ENCODE assay signal across 9 cellular contexts in the genomic region with DNA sequence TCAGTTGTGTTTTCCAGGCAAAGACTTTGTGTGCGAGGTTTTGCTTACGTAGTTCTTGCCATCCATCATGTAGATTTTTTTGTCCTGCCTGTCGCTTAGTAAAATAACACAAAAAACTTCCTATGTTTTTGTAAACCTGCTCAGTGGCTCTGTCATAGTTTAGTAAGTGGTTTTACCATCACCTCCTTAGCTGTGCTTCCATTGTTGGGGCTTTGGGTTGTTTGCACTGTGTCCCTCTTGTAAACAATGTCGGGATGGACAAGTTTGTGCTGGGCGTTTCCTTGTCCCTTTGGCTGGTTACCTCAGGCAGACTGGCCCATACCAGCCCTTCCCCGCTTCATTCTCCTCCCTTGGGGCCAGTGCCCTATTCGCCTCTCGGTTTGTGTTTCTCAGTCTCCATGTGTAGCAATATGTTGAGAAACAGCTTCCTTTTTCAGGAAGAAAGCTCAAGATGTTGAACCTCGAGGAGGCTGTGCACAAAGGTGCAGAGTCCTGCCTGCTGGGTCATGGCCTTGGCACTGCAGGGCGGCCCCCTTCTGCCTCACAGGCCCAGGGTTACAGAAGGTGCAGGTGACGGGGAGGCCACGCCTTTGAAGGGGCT.
A peak's percentile ranks its signal among the peaks of the same experiment; 100 is the strongest.
DNase-seq lines count a peak whose midpoint lies in the region; ATAC-seq and TF ChIP-seq lines count a peak whose summit lies in the region.
"Had no signal": no experiment of that assay in that cellular context is flagged by ENCODE, and none has a peak within 500 bp of the region (broad histone marks: within the 10 kb centered on the region; RNA-seq: fewer than 3 reads in every experiment).

No MANE protein-coding gene starts in this region.

- TF ChIP-seq CTCF in dorsolateral prefrontal cortex (IDR thresholded peaks at IDR 0.05 in 54 of 56, conservative IDR thresholded peaks at IDR 0.05 in 2 of 56; ENCODE audit: low read depth in 1 of 56, partially characterized antibody in 56 of 56) (no peak), SK-N-SH (IDR thresholded peaks at IDR 0.05) (no peak)

- H3K36me3 ChIP-seq in SK-N-SH (replicated peaks in 1 of 2; ENCODE audit: control insufficient read depth in 1 of 2, insufficient read depth in 2 of 2, low read length in 1 of 2) = no peaks in the 10 kb centered on the region

- H3K27ac ChIP-seq in dorsolateral prefrontal cortex (peak overlapping the region in 48 of 59 donors; percentile 9 to 87 (median 68)), SK-N-SH (ENCODE audit: low read depth in 2 of 2, low read length in 1 of 2) (no peak overlapping the region)

- no peaks in the 10 kb centered on the region for H3F3A ChIP-seq in SK-N-SH (replicated peaks; ENCODE audit: insufficient read depth)

- peaks cover 8 to 14% of the 10 kb centered on the region in 2 experiments; a peak in 2 of 4 replicates for H3K4me1 ChIP-seq in SK-N-SH (ENCODE audit: control insufficient read depth in 1 of 2, insufficient read depth in 2 of 2, low read depth in 1 of 2, low read length in 1 of 2)

- H2AFZ ChIP-seq in SK-N-SH (ENCODE audit: low read depth) = no peak overlapping the region

- TF ChIP-seq RAD21 in SK-N-SH (IDR thresholded peaks at IDR 0.05; ENCODE audit: low read length) = no peak

- no peaks in the 10 kb centered on the region for H3K79me2 ChIP-seq in SK-N-SH (ENCODE audit: insufficient read depth)

- intact Hi-C loops in dorsolateral prefrontal cortex (cut with DNase I) = no loop called here

- peak; percentile 95 for DNase-seq in MV-4-11 (lab: John Stamatoyannopoulos, UW)
- DNase-seq in dorsolateral prefrontal cortex = no peak
- peak; percentile 35 for DNase-seq in renal cortical epithelial cell (ENCODE audit: low read depth)
- no peak for DNase-seq in dedifferentiated amniotic fluid mesenchymal stem cell (ENCODE audit: extremely low spot score)
- no peak for DNase-seq in glomerular visceral epithelial cell (ENCODE audit: extremely low spot score)
- no peak for DNase-seq in SK-N-SH
- DNase-seq in NCI-H1694 treated with DMSO at 0.1 percent for 48 hours (lab: John Stamatoyannopoulos, UW) = no peak
- DNase-seq: T-helper 9 cell had no signal

- H4K20me1 ChIP-seq in SK-N-SH (ENCODE audit: insufficient read depth) = no peaks in the 10 kb centered on the region

- WGBS in SK-N-SH (ENCODE audit: low lambda C conversion rate) = 75% methylated on average over 10 of the region's 12 CpGs

- CTCF ChIA-PET in SK-N-SH (lab: Yijun Ruan, JAX) = no interaction called here

- no peaks in the 10 kb centered on the region for H3K27me3 ChIP-seq in dorsolateral prefrontal cortex
- H3K27me3 ChIP-seq in SK-N-SH (ENCODE audit: insufficient read depth) = no peaks in the 10 kb centered on the region

- no peaks in the 10 kb centered on the region for H3K9me2 ChIP-seq in SK-N-SH

- H3K4me3 ChIP-seq in dorsolateral prefrontal cortex (no peak overlapping the region), SK-N-SH (ENCODE audit: low read depth in 2 of 2, low read length in 1 of 2) (no peak overlapping the region)

- H3K4me2 ChIP-seq in SK-N-SH = no peak overlapping the region

- no peak for TF ChIP-seq EP300 in SK-N-SH (IDR thresholded peaks at IDR 0.05; ENCODE audit: borderline replicate concordance in 1 of 2, low read depth in 1 of 2, low read length in 1 of 2)

- ATAC-seq in GM18868 (IDR thresholded peaks at IDR 0.05; ENCODE audit: unreplicated experiment) = peak; percentile 39

- H3K9me3 ChIP-seq in SK-N-SH = no peaks in the 10 kb centered on the region

- H3K9ac ChIP-seq in SK-N-SH = no peak overlapping the region

- POLR2A ChIA-PET in SK-N-SH (lab: Yijun Ruan, JAX) = no interaction called here

TF ChIP-seq in SK-N-SH, 30 proteins besides CTCF, POLR2A, EP300 and RAD21:
- TF ChIP-seq YY1 (IDR thresholded peaks at IDR 0.05; ENCODE audit: low read depth) = no peak
- TF ChIP-seq, protein P1, sequence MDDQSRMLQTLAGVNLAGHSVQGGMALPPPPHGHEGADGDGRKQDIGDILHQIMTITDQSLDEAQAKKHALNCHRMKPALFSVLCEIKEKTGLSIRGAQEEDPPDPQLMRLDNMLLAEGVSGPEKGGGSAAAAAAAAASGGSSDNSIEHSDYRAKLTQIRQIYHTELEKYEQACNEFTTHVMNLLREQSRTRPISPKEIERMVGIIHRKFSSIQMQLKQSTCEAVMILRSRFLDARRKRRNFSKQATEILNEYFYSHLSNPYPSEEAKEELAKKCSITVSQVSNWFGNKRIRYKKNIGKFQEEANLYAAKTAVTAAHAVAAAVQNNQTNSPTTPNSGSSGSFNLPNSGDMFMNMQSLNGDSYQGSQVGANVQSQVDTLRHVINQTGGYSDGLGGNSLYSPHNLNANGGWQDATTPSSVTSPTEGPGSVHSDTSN (IDR thresholded peaks at IDR 0.05) = no peak
- TF ChIP-seq EZH2phosphoT487 (IDR thresholded peaks at IDR 0.05; ENCODE audit: borderline replicate concordance, low read depth) = no peak
- TF ChIP-seq NRF1 (IDR thresholded peaks at IDR 0.05; ENCODE audit: low read depth, low read length) = no peak
- TF ChIP-seq NFIC (IDR thresholded peaks at IDR 0.05; ENCODE audit: borderline replicate concordance) = no peak
- no peak for TF ChIP-seq SMC3 (IDR thresholded peaks at IDR 0.05; ENCODE audit: low read depth, low read length)
- TF ChIP-seq GABPA (IDR thresholded peaks at IDR 0.05; ENCODE audit: low read depth) = no peak
- no peak for TF ChIP-seq MXI1 (IDR thresholded peaks at IDR 0.05; ENCODE audit: low read depth, low read length)
- no peak for TF ChIP-seq TCF12 (IDR thresholded peaks at IDR 0.05)
- no peak for TF ChIP-seq JUND (IDR thresholded peaks at IDR 0.05)
- TF ChIP-seq, protein P2, sequence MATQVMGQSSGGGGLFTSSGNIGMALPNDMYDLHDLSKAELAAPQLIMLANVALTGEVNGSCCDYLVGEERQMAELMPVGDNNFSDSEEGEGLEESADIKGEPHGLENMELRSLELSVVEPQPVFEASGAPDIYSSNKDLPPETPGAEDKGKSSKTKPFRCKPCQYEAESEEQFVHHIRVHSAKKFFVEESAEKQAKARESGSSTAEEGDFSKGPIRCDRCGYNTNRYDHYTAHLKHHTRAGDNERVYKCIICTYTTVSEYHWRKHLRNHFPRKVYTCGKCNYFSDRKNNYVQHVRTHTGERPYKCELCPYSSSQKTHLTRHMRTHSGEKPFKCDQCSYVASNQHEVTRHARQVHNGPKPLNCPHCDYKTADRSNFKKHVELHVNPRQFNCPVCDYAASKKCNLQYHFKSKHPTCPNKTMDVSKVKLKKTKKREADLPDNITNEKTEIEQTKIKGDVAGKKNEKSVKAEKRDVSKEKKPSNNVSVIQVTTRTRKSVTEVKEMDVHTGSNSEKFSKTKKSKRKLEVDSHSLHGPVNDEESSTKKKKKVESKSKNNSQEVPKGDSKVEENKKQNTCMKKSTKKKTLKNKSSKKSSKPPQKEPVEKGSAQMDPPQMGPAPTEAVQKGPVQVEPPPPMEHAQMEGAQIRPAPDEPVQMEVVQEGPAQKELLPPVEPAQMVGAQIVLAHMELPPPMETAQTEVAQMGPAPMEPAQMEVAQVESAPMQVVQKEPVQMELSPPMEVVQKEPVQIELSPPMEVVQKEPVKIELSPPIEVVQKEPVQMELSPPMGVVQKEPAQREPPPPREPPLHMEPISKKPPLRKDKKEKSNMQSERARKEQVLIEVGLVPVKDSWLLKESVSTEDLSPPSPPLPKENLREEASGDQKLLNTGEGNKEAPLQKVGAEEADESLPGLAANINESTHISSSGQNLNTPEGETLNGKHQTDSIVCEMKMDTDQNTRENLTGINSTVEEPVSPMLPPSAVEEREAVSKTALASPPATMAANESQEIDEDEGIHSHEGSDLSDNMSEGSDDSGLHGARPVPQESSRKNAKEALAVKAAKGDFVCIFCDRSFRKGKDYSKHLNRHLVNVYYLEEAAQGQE (IDR thresholded peaks at IDR 0.05; ENCODE audit: low read depth, low read length) = no peak
- no peak for TF ChIP-seq RFX5 (IDR thresholded peaks at IDR 0.05; ENCODE audit: low read length)

Comparison
In these comparisons a context has a peak if more than half of its experiments do, and no peak if none do; other contexts are left out.
1. DNase-seq: peak in MV-4-11 (single experiment) and renal cortical epithelial cell (single experiment); none in dorsolateral prefrontal cortex (0 of 10), dedifferentiated amniotic fluid mesenchymal stem cell (single experiment), glomerular visceral epithelial cell (single experiment), SK-N-SH (single experiment) and NCI-H1694 treated with DMSO at 0.1 percent for 48 hours (single experiment).
2. H3K27ac ChIP-seq: peak in dorsolateral prefrontal cortex (48 of 59); none in SK-N-SH (0 of 2).